ENCODE assay signal across 1 cellular context in genomic region chr16:24729243-24729966, GRCh38.
TF ChIP-seq lines count a peak whose summit lies in the region.

Gene TNRC6A (plus strand): TSS chr16:24729651. CDS start chr16:24729842, 191 bp downstream.

TF ChIP-seq in HepG2, 621 proteins besides CTCF, POLR2A, EP300 and RAD21 (continued from another document and continues in another):
- TF ChIP-seq, protein P1, sequence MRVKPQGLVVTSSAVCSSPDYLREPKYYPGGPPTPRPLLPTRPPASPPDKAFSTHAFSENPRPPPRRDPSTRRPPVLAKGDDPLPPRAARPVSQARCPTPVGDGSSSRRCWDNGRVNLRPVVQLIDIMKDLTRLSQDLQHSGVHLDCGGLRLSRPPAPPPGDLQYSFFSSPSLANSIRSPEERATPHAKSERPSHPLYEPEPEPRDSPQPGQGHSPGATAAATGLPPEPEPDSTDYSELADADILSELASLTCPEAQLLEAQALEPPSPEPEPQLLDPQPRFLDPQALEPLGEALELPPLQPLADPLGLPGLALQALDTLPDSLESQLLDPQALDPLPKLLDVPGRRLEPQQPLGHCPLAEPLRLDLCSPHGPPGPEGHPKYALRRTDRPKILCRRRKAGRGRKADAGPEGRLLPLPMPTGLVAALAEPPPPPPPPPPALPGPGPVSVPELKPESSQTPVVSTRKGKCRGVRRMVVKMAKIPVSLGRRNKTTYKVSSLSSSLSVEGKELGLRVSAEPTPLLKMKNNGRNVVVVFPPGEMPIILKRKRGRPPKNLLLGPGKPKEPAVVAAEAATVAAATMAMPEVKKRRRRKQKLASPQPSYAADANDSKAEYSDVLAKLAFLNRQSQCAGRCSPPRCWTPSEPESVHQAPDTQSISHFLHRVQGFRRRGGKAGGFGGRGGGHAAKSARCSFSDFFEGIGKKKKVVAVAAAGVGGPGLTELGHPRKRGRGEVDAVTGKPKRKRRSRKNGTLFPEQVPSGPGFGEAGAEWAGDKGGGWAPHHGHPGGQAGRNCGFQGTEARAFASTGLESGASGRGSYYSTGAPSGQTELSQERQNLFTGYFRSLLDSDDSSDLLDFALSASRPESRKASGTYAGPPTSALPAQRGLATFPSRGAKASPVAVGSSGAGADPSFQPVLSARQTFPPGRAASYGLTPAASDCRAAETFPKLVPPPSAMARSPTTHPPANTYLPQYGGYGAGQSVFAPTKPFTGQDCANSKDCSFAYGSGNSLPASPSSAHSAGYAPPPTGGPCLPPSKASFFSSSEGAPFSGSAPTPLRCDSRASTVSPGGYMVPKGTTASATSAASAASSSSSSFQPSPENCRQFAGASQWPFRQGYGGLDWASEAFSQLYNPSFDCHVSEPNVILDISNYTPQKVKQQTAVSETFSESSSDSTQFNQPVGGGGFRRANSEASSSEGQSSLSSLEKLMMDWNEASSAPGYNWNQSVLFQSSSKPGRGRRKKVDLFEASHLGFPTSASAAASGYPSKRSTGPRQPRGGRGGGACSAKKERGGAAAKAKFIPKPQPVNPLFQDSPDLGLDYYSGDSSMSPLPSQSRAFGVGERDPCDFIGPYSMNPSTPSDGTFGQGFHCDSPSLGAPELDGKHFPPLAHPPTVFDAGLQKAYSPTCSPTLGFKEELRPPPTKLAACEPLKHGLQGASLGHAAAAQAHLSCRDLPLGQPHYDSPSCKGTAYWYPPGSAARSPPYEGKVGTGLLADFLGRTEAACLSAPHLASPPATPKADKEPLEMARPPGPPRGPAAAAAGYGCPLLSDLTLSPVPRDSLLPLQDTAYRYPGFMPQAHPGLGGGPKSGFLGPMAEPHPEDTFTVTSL (CRISPR knock-in tag; IDR thresholded peaks at IDR 0.05; ENCODE audit: borderline replicate concordance), result no peak
- TF ChIP-seq ZNF296 (CRISPR knock-in tag; conservative IDR thresholded peaks at IDR 0.05) (no peak), ZNF713 (CRISPR knock-in tag; IDR thresholded peaks at IDR 0.05) (no peak), HES4 (CRISPR knock-in tag; IDR thresholded peaks at IDR 0.05; ENCODE audit: borderline replicate concordance) (peak; percentile 75), ZNF619 (CRISPR knock-in tag; IDR thresholded peaks at IDR 0.05) (no peak), ZNF382 (CRISPR knock-in tag; IDR thresholded peaks at IDR 0.05; ENCODE audit: borderline replicate concordance) (no peak), ZNF317 (CRISPR knock-in tag; IDR thresholded peaks at IDR 0.05) (no peak), MXD1 (CRISPR knock-in tag; IDR thresholded peaks at IDR 0.05) (peak; percentile 63), CCAR2 (optimal IDR thresholded peaks at IDR 0.05; ENCODE audit: low read depth, low read length) (no peak), ZNF720 (CRISPR knock-in tag; IDR thresholded peaks at IDR 0.05) (no peak), GABPB1 (CRISPR knock-in tag; IDR thresholded peaks at IDR 0.05) (peak; percentile 96), AGO2 (optimal IDR thresholded peaks at IDR 0.05; ENCODE audit: low read depth, low read length) (peak; percentile 78), PPARG (CRISPR knock-in tag; conservative IDR thresholded peaks at IDR 0.05) (0 out of 2 replicates have a peak, but pooled peaks have one; percentile 41), ATF2 (CRISPR knock-in tag; IDR thresholded peaks at IDR 0.05) (peak; percentile 43; the same call in 1 of the 2 replicates), ARHGAP35 (CRISPR knock-in tag; IDR thresholded peaks at IDR 0.05; ENCODE audit: borderline replicate concordance) (no peak), ZNF207 (IDR thresholded peaks at IDR 0.05; ENCODE audit: borderline replicate concordance) (no peak), NR3C1 (CRISPR knock-in tag; IDR thresholded peaks at IDR 0.05) (no peak), CCDC6 (CRISPR knock-in tag; IDR thresholded peaks at IDR 0.05) (peak; percentile 65), RORA (CRISPR knock-in tag; IDR thresholded peaks at IDR 0.05) (no peak), MAF1 (CRISPR knock-in tag; IDR thresholded peaks at IDR 0.05; ENCODE audit: borderline replicate concordance) (no peak; the same call in 1 of the 2 replicates), ZNF451 (CRISPR knock-in tag; IDR thresholded peaks at IDR 0.05) (peak; percentile 77; the same call in 1 of the 2 replicates), ZNF646 (CRISPR knock-in tag; IDR thresholded peaks at IDR 0.05) (no peak), ZSCAN9 (CRISPR knock-in tag; IDR thresholded peaks at IDR 0.05; ENCODE audit: borderline replicate concordance) (peak; percentile 76; the same call in 1 of the 2 replicates), ZNF251 (CRISPR knock-in tag; IDR thresholded peaks at IDR 0.05) (no peak), ZNF549 (CRISPR knock-in tag; IDR thresholded peaks at IDR 0.05) (no peak), XBP1 (CRISPR knock-in tag; IDR thresholded peaks at IDR 0.05) (0 out of 2 replicates have a peak, but pooled peaks have one; percentile 47)
- TF ChIP-seq, protein P2, sequence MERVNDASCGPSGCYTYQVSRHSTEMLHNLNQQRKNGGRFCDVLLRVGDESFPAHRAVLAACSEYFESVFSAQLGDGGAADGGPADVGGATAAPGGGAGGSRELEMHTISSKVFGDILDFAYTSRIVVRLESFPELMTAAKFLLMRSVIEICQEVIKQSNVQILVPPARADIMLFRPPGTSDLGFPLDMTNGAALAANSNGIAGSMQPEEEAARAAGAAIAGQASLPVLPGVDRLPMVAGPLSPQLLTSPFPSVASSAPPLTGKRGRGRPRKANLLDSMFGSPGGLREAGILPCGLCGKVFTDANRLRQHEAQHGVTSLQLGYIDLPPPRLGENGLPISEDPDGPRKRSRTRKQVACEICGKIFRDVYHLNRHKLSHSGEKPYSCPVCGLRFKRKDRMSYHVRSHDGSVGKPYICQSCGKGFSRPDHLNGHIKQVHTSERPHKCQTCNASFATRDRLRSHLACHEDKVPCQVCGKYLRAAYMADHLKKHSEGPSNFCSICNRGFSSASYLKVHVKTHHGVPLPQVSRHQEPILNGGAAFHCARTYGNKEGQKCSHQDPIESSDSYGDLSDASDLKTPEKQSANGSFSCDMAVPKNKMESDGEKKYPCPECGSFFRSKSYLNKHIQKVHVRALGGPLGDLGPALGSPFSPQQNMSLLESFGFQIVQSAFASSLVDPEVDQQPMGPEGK (CRISPR knock-in tag; IDR thresholded peaks at IDR 0.05), result peak; percentile 99
- TF ChIP-seq, protein P3, sequence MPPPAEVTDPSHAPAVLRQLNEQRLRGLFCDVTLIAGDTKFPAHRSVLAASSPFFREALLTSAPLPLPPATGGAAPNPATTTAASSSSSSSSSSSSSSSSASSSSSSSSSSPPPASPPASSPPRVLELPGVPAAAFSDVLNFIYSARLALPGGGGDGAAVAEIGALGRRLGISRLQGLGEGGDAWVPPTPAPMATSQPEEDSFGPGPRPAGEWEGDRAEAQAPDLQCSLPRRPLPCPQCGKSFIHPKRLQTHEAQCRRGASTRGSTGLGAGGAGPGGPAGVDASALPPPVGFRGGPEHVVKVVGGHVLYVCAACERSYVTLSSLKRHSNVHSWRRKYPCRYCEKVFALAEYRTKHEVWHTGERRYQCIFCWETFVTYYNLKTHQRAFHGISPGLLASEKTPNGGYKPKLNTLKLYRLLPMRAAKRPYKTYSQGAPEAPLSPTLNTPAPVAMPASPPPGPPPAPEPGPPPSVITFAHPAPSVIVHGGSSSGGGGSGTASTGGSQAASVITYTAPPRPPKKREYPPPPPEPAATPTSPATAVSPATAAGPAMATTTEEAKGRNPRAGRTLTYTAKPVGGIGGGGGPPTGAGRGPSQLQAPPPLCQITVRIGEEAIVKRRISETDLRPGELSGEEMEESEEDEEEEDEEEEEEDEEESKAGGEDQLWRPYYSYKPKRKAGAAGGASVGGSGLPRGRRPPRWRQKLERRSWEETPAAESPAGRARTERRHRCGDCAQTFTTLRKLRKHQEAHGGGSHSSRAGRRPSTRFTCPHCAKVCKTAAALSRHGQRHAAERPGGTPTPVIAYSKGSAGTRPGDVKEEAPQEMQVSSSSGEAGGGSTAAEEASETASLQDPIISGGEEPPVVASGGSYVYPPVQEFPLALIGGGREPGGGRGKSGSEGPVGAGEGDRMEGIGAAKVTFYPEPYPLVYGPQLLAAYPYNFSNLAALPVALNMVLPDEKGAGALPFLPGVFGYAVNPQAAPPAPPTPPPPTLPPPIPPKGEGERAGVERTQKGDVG (CRISPR knock-in tag; IDR thresholded peaks at IDR 0.05; ENCODE audit: borderline replicate concordance), result no peak
- TF ChIP-seq, protein P4, sequence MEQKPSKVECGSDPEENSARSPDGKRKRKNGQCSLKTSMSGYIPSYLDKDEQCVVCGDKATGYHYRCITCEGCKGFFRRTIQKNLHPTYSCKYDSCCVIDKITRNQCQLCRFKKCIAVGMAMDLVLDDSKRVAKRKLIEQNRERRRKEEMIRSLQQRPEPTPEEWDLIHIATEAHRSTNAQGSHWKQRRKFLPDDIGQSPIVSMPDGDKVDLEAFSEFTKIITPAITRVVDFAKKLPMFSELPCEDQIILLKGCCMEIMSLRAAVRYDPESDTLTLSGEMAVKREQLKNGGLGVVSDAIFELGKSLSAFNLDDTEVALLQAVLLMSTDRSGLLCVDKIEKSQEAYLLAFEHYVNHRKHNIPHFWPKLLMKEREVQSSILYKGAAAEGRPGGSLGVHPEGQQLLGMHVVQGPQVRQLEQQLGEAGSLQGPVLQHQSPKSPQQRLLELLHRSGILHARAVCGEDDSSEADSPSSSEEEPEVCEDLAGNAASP (CRISPR knock-in tag; IDR thresholded peaks at IDR 0.05; ENCODE audit: borderline replicate concordance), result peak; percentile 55; the same call in 1 of the 2 replicates
- TF ChIP-seq, protein P5, sequence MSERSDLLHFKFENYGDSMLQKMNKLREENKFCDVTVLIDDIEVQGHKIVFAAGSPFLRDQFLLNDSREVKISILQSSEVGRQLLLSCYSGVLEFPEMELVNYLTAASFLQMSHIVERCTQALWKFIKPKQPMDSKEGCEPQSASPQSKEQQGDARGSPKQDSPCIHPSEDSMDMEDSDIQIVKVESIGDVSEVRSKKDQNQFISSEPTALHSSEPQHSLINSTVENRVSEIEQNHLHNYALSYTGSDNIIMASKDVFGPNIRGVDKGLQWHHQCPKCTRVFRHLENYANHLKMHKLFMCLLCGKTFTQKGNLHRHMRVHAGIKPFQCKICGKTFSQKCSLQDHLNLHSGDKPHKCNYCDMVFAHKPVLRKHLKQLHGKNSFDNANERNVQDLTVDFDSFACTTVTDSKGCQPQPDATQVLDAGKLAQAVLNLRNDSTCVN (CRISPR knock-in tag; IDR thresholded peaks at IDR 0.05; ENCODE audit: borderline replicate concordance), result 0 out of 2 replicates have a peak, but pooled peaks have one; percentile 22
